18 cellular contexts compared by ENCODE assay signal in the genomic region with DNA sequence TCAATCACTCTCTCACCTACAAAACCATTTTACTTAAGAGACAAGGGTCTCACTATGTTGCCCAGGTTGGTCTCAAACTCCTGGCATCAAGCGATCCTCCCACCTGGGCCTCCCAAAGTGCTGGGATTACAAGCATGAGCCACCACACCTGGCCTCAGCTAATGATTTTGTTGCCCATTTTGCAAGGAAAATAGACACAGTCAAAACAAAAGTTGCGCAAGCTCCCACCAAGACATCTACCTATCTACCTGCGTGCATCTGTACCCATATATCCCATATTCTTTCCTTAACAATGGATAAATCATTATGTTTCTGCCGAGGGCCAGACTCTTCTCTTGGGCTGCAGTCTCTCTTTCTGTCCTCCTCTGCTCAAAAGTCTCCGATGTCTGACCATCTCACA.
DNase-seq lines count a peak whose midpoint lies in the region; ATAC-seq, FAIRE-seq and TF ChIP-seq lines count a peak whose summit lies in the region.
"Had no signal": no experiment of that assay in that cellular context is flagged by ENCODE, and none has a peak within 500 bp of the region (broad histone marks: within the 10 kb centered on the region; RNA-seq: fewer than 3 reads in every experiment).

No MANE protein-coding gene starts in this region.

- no peak for TF ChIP-seq POLR2A in K562 (conservative IDR thresholded peaks at IDR 0.05)

- TF ChIP-seq RAD21 in K562 (CRISPR knock-in tag; conservative IDR thresholded peaks at IDR 0.05 in 1 of 2, IDR thresholded peaks at IDR 0.05 in 1 of 2), result no peak

- no peaks in the 10 kb centered on the region for H3K27me3 ChIP-seq in CD8-positive, alpha-beta T cell (ENCODE audit: insufficient read depth, low read length)
- H3K27me3 ChIP-seq in K562 (ENCODE audit: control insufficient read depth in 2 of 2, insufficient read depth in 2 of 2, low read length in 2 of 2) (no peaks in the 10 kb centered on the region), trophoblast cell (ENCODE audit: insufficient read depth, low read length) (no peaks in the 10 kb centered on the region)
- H3K27me3 ChIP-seq: SJSA1 had no signal

- BruUV-seq in K562 (replicated peaks; lab: Mats Ljungman, UMichigan), result no TSS peak

- no peak overlapping the region for H3K18ac ChIP-seq in trophoblast cell (ENCODE audit: low read length)

- H3K79me1 ChIP-seq in trophoblast cell (ENCODE audit: low read length), result peaks cover 20% of the 10 kb centered on the region

- peak overlapping the region; percentile 10 for H2BK12ac ChIP-seq in trophoblast cell (ENCODE audit: low read length)

- ATAC-seq in activated T-cell treated with anti-CD3 and anti-CD28 coated beads, Interleukin-2, amount 50 U/mL, for 4 hours, result no peak
- ATAC-seq in CD8-positive, alpha-beta T cell, result no peak
- no peak for ATAC-seq in K562
- ATAC-seq: PC-3 had no signal

- POLR2A ChIA-PET in CD8-positive, alpha-beta T cell (lab: Charles Lee), result interaction anchor here (0.6 kb wide), 1 partner anchor 35 kb away, joined by 3 read pairs; no protein-coding TSS in a partner anchor
- POLR2A ChIA-PET in K562 (lab: Yijun Ruan, JAX), result no interaction called here

- H3K9me3 Mint-ChIP-seq in activated T-cell treated with anti-CD3 and anti-CD28 coated beads, Interleukin-2, amount 50 U/mL, for 24 hours, result no peaks in the 10 kb centered on the region
- no peaks in the 10 kb centered on the region for H3K9me3 Mint-ChIP-seq in activated T-cell treated with anti-CD3 and anti-CD28 coated beads, Interleukin-2, amount 50 U/mL, for 4 hours
- no peaks in the 10 kb centered on the region for H3K9me3 Mint-ChIP-seq in CD8-positive, alpha-beta T cell

- peak overlapping the region; percentile 71 for H2BK120ac ChIP-seq in trophoblast cell (ENCODE audit: insufficient read depth, low read length, poor library complexity)

- WGBS in K562 (ENCODE audit: insufficient coverage, low coverage, missing lambda C conversion rate), result 8% methylated on average over 5 of the region's 5 CpGs
- WGBS in trophoblast cell (ENCODE audit: extremely low coverage, insufficient coverage, insufficient read length), result no CpG with 5 or more reads among the region's 5 CpGs

- no peak overlapping the region for H3K23ac ChIP-seq in trophoblast cell (ENCODE audit: low read length)

- peak overlapping the region; percentile 13 for H3K27ac Mint-ChIP-seq in activated T-cell treated with anti-CD3 and anti-CD28 coated beads, Interleukin-2, amount 50 U/mL, for 24 hours
- peak overlapping the region; percentile 71 for H3K27ac Mint-ChIP-seq in CD8-positive, alpha-beta T cell

- no peak overlapping the region for H3K27ac ChIP-seq in CD8-positive, alpha-beta T cell (ENCODE audit: low read depth, low read length)
- H3K27ac ChIP-seq in K562 (ENCODE audit: extremely low read depth, low read depth, low read length) (no peak overlapping the region), trophoblast cell (ENCODE audit: low read depth, low read length) (no peak overlapping the region)
- H3K27ac ChIP-seq: 22Rv1, HL-60, SJSA1 had no signal

- FAIRE-seq in K562 (lab: Jason Lieb, UNC), result no peak

- peak overlapping the region; percentile 26 for H3K14ac ChIP-seq in trophoblast cell (ENCODE audit: low read length)

- H3K79me2 ChIP-seq in K562 (ENCODE audit: control insufficient read depth, insufficient read depth, low read length) (no peaks in the 10 kb centered on the region), trophoblast cell (ENCODE audit: control insufficient read depth, insufficient read depth, low read length, poor library complexity) (no peaks in the 10 kb centered on the region)

- CTCF ChIA-PET in CD8-positive, alpha-beta T cell (lab: Charles Lee), result interaction anchor here (2.0 kb wide), 1 partner anchor 67 kb away, joined by 4 read pairs; the partner anchor contains the start of gene APBB1IP
- CTCF ChIA-PET in K562 (lab: Yijun Ruan, JAX; ENCODE audit: low intra/inter-chr PET ratio), result no interaction called here

- H3K9me1 ChIP-seq in K562 (ENCODE audit: control insufficient read depth, insufficient read depth, low read length), result no peaks in the 10 kb centered on the region

- no peak overlapping the region for H3K4me3 ChIP-seq in CD8-positive, alpha-beta T cell (ENCODE audit: low read depth, low read length)
- H3K4me3 ChIP-seq in K562, result no peak overlapping the region
- no peak overlapping the region for H3K4me3 ChIP-seq in trophoblast cell (ENCODE audit: low read depth, low read length)
- H3K4me3 ChIP-seq: SJSA1 had no signal

- H3K9ac ChIP-seq in K562 (ENCODE audit: insufficient read depth in 1 of 2, low read depth in 2 of 2, low read length in 2 of 2) (no peak overlapping the region), trophoblast cell (ENCODE audit: low read length) (no peak overlapping the region)

- H4K8ac ChIP-seq in trophoblast cell (ENCODE audit: low read depth, low read length), result peak overlapping the region; percentile 58

- TF ChIP-seq CTCF in CD8-positive, alpha-beta T cell (IDR thresholded peaks at IDR 0.05), result no peak
- TF ChIP-seq CTCF in K562 (IDR thresholded peaks at IDR 0.05 in 2 of 3, conservative IDR thresholded peaks at IDR 0.05 in 1 of 3; ENCODE audit: insufficient read depth in 2 of 3, low read depth in 1 of 3, low read length in 3 of 3), result no peak

- H3K4me2 ChIP-seq in K562 (ENCODE audit: insufficient read depth, low read length), result no peak overlapping the region
- H3K4me2 ChIP-seq in trophoblast cell (ENCODE audit: low read length), result no peak overlapping the region

- H3K4ac ChIP-seq in trophoblast cell (ENCODE audit: low read depth, low read length), result no peak overlapping the region

- peak overlapping the region; percentile 56 for H2AK5ac ChIP-seq in trophoblast cell (ENCODE audit: low read length)

- TF ChIP-seq EP300 in K562 (IDR thresholded peaks at IDR 0.05; ENCODE audit: low read length), result no peak

- H3K9me3 ChIP-seq in CD8-positive, alpha-beta T cell (ENCODE audit: low read length), result no peaks in the 10 kb centered on the region
- no peaks in the 10 kb centered on the region for H3K9me3 ChIP-seq in K562 (replicated peaks; ENCODE audit: control insufficient read depth, insufficient read depth, low read depth, low read length)
- H3K9me3 ChIP-seq in trophoblast cell (ENCODE audit: insufficient read depth, low read depth, low read length), result no peaks in the 10 kb centered on the region
- H3K9me3 ChIP-seq: SJSA1 had no signal

- peaks cover 15% of the 10 kb centered on the region for H3K36me3 ChIP-seq in CD8-positive, alpha-beta T cell (ENCODE audit: insufficient read depth, low read length)
- H3K36me3 ChIP-seq in K562 (ENCODE audit: control insufficient read depth, insufficient read depth, low read length) (no peaks in the 10 kb centered on the region), trophoblast cell (ENCODE audit: control insufficient read depth in 1 of 2, insufficient read depth in 2 of 2, low read length in 2 of 2) (peaks cover 0 to 3% of the 10 kb centered on the region in 2 experiments)
- H3K36me3 ChIP-seq: SJSA1 had no signal

- no peak overlapping the region for H2AFZ ChIP-seq in K562 (ENCODE audit: low read depth, low read length)
- no peak overlapping the region for H2AFZ ChIP-seq in trophoblast cell (ENCODE audit: insufficient read depth, low read length, poor library complexity)

- H4K12ac ChIP-seq in trophoblast cell (ENCODE audit: low read depth, low read length), result no peak overlapping the region

- no peaks in the 10 kb centered on the region for H4K20me1 ChIP-seq in K562 (replicated peaks; ENCODE audit: control insufficient read depth, insufficient read depth, low read length)

- intact Hi-C loops in CD8-positive, alpha-beta T cell (cut with DNase I, micrococcal nuclease), result no loop called here
- intact Hi-C loops in K562 (cut with micrococcal nuclease), result no loop called here

- no peak for DNase-seq in activated T-cell treated with anti-CD3 and anti-CD28 coated beads, Interleukin-2, amount 50 U/mL, for 24 hours
- no peak for DNase-seq in activated T-cell treated with anti-CD3 and anti-CD28 coated beads, Interleukin-2, amount 50 U/mL, for 4 hours
- no peak for DNase-seq in CD8-positive, alpha-beta T cell
- DNase-seq in K562 (ENCODE audit: extremely low read depth in 1 of 4, low spot score in 3 of 4) (no peak), trophoblast cell (no peak), A172 (ENCODE audit: low spot score) (no peak), HK-2 (ENCODE audit: unreplicated experiment) (no peak)
- DNase-seq in activated effector memory CD4-positive, alpha-beta T cell treated with Interleukin-2 at 50 U/mL for 16 hours, result no peak
- DNase-seq: GOT3, KG1, NCI-H1048, NCI-H1694, NCI-H345, NCI-H748 treated with DMSO at 0.1 percent for 48 hours, PC-3 had no signal

- H2BK5ac ChIP-seq in trophoblast cell (ENCODE audit: low read depth, low read length, poor library complexity), result peak overlapping the region; percentile 71

- peak overlapping the region; percentile 29 for H4K91ac ChIP-seq in trophoblast cell (ENCODE audit: low read depth, low read length)

- in situ Hi-C loops in K562 (cut with MboI), result no loop called here

- H3K36me3 Mint-ChIP-seq in activated T-cell treated with anti-CD3 and anti-CD28 coated beads, Interleukin-2, amount 50 U/mL, for 24 hours (ENCODE audit: low read depth), result peaks cover 94% of the 10 kb centered on the region
- peaks cover 54% of the 10 kb centered on the region for H3K36me3 Mint-ChIP-seq in activated T-cell treated with anti-CD3 and anti-CD28 coated beads, Interleukin-2, amount 50 U/mL, for 4 hours (ENCODE audit: insufficient read depth)
- peaks cover 83% of the 10 kb centered on the region for H3K36me3 Mint-ChIP-seq in CD8-positive, alpha-beta T cell

- no peaks in the 10 kb centered on the region for H3K4me1 ChIP-seq in CD8-positive, alpha-beta T cell (ENCODE audit: insufficient read depth, low read length)
- no peaks in the 10 kb centered on the region for H3K4me1 ChIP-seq in K562 (replicated peaks in 1 of 2; ENCODE audit: control insufficient read depth in 2 of 2, insufficient read depth in 2 of 2, low read length in 2 of 2)
- H3K4me1 ChIP-seq in trophoblast cell (ENCODE audit: control insufficient read depth in 1 of 2, insufficient read depth in 2 of 2, low read length in 2 of 2), result peaks cover 8 to 15% of the 10 kb centered on the region in 2 experiments
- H3K4me1 ChIP-seq: SJSA1 had no signal

- H3K27me3 Mint-ChIP-seq in activated T-cell treated with anti-CD3 and anti-CD28 coated beads, Interleukin-2, amount 50 U/mL, for 24 hours, result no peaks in the 10 kb centered on the region
- no peaks in the 10 kb centered on the region for H3K27me3 Mint-ChIP-seq in activated T-cell treated with anti-CD3 and anti-CD28 coated beads, Interleukin-2, amount 50 U/mL, for 4 hours (ENCODE audit: low read depth)
- H3K27me3 Mint-ChIP-seq in CD8-positive, alpha-beta T cell (ENCODE audit: low read depth), result no peaks in the 10 kb centered on the region

- peaks cover 17% of the 10 kb centered on the region for H3K4me1 Mint-ChIP-seq in activated T-cell treated with anti-CD3 and anti-CD28 coated beads, Interleukin-2, amount 50 U/mL, for 24 hours (ENCODE audit: low read depth)
- H3K4me1 Mint-ChIP-seq in activated T-cell treated with anti-CD3 and anti-CD28 coated beads, Interleukin-2, amount 50 U/mL, for 4 hours (ENCODE audit: low read depth), result peaks cover 7% of the 10 kb centered on the region
- H3K4me1 Mint-ChIP-seq in CD8-positive, alpha-beta T cell (ENCODE audit: low read depth), result peaks cover 26% of the 10 kb centered on the region

- no peak overlapping the region for H3K4me3 Mint-ChIP-seq in activated T-cell treated with anti-CD3 and anti-CD28 coated beads, Interleukin-2, amount 50 U/mL, for 24 hours
- no peak overlapping the region for H3K4me3 Mint-ChIP-seq in activated T-cell treated with anti-CD3 and anti-CD28 coated beads, Interleukin-2, amount 50 U/mL, for 4 hours
- H3K4me3 Mint-ChIP-seq in CD8-positive, alpha-beta T cell, result no peak overlapping the region
